Comparison of ENCODE assay signal across 8 cellular contexts in genomic region chr6:131478740-131479211, GRCh38.
DNase-seq lines count a peak whose midpoint lies in the region; ATAC-seq, FAIRE-seq and TF ChIP-seq lines count a peak whose summit lies in the region.
"Not testable (repeated sequence)": the region's sequence is repeated elsewhere in the genome, so short reads cannot be mapped to it uniquely, and the experiment has no call there.

No MANE protein-coding gene starts in this region.

- TF ChIP-seq EP300 in K562 (IDR thresholded peaks at IDR 0.05; ENCODE audit: low read length) = not testable (repeated sequence)

- H3K9ac ChIP-seq in K562 (ENCODE audit: insufficient read depth in 1 of 2, low read depth in 2 of 2, low read length in 2 of 2); smooth muscle cell (ENCODE audit: low read depth): not testable (repeated sequence)

- H3K4me3 ChIP-seq in K562, smooth muscle cell: not testable (repeated sequence)

- H4K20me1 ChIP-seq in K562 (replicated peaks; ENCODE audit: control insufficient read depth, insufficient read depth, low read length); smooth muscle cell (ENCODE audit: low read depth): not testable (repeated sequence)

- CTCF ChIA-PET in K562 (lab: Yijun Ruan, JAX; ENCODE audit: low intra/inter-chr PET ratio) = not testable (repeated sequence)

- H3K4me2 ChIP-seq in K562 (ENCODE audit: insufficient read depth, low read length) (peak overlapping the region; percentile 18; the same call in 1 of the 2 replicates), smooth muscle cell (peak overlapping the region; percentile 61)

- not testable (repeated sequence) for H3K4me1 ChIP-seq in K562 (replicated peaks in 1 of 2; ENCODE audit: control insufficient read depth in 2 of 2, insufficient read depth in 2 of 2, low read length in 2 of 2); smooth muscle cell (ENCODE audit: low read depth)

- H3K9me3 ChIP-seq in K562 (replicated peaks; ENCODE audit: control insufficient read depth, insufficient read depth, low read depth, low read length); smooth muscle cell (replicated peaks; ENCODE audit: low read depth): not testable (repeated sequence)

- BruUV-seq in K562 (replicated peaks; lab: Mats Ljungman, UMichigan) = not testable (repeated sequence)

- intact Hi-C loops in K562 (cut with micrococcal nuclease) = not testable (repeated sequence)

- H2AFZ ChIP-seq in K562 (ENCODE audit: low read depth, low read length) = peak overlapping the region; percentile 40; the same call in 1 of the 2 replicates
- not testable (repeated sequence) for H2AFZ ChIP-seq in smooth muscle cell (ENCODE audit: low read depth)

- not testable (repeated sequence) for TF ChIP-seq POLR2A in K562 (conservative IDR thresholded peaks at IDR 0.05)

- in situ Hi-C loops in KBM-7 (cut with MboI; ENCODE audit: low pct_unique_long_range_greater_than_20kb, low sequenced_read_pairs); K562 (cut with MboI): not testable (repeated sequence)

- FAIRE-seq in K562 (lab: Jason Lieb, UNC) = not testable (repeated sequence)

- TF ChIP-seq CTCF in K562 (IDR thresholded peaks at IDR 0.05 in 2 of 3, conservative IDR thresholded peaks at IDR 0.05 in 1 of 3; ENCODE audit: insufficient read depth in 2 of 3, low read depth in 1 of 3, low read length in 3 of 3); smooth muscle cell (IDR thresholded peaks at IDR 0.05; ENCODE audit: borderline replicate concordance, insufficient read depth, poor library complexity, severe bottlenecking): not testable (repeated sequence)

- not testable (repeated sequence) for H3K79me2 ChIP-seq in K562 (ENCODE audit: control insufficient read depth, insufficient read depth, low read length); smooth muscle cell (ENCODE audit: low read depth)

- DNase-seq in DMS153 (lab: John Stamatoyannopoulos, UW) (peak; percentile 73), KBM-7 (peak; percentile 29), NCI-H524 (lab: John Stamatoyannopoulos, UW) (peak; percentile 84 to 94), OCI-M2 (lab: John Stamatoyannopoulos, UW; ENCODE audit: unreplicated experiment) (peak; percentile 47), K562 (ENCODE audit: extremely low read depth in 1 of 4, low spot score in 3 of 4) (peak in 1 of 4 experiments; percentile 58), kidney tubule cell (ENCODE audit: low spot score) (peak; percentile 30), mucosa of gallbladder (ENCODE audit: low spot score) (peak; percentile 11)
- DNase-seq in smooth muscle cell (lab: John Stamatoyannopoulos, UW; ENCODE audit: unreplicated experiment) = not testable (repeated sequence)

- TF ChIP-seq RAD21 in K562 (CRISPR knock-in tag; conservative IDR thresholded peaks at IDR 0.05 in 1 of 2, IDR thresholded peaks at IDR 0.05 in 1 of 2) = not testable (repeated sequence)

- 0% methylated on average over 4 of the region's 6 CpGs for WGBS in K562 (ENCODE audit: insufficient coverage, low coverage, missing lambda C conversion rate)
- WGBS in smooth muscle cell (ENCODE audit: low lambda C conversion rate) = 21% methylated on average over 6 of the region's 6 CpGs

- POLR2A ChIA-PET in K562 (lab: Yijun Ruan, JAX) = not testable (repeated sequence)

- H3K27me3 ChIP-seq in K562 (ENCODE audit: control insufficient read depth in 2 of 2, insufficient read depth in 2 of 2, low read length in 2 of 2); smooth muscle cell (ENCODE audit: low read depth): not testable (repeated sequence)

- not testable (repeated sequence) for H3K9me1 ChIP-seq in K562 (ENCODE audit: control insufficient read depth, insufficient read depth, low read length)

- H3F3A ChIP-seq in smooth muscle cell (ENCODE audit: low read depth) = not testable (repeated sequence)

- not testable (repeated sequence) for ATAC-seq in K562

- H3K36me3 ChIP-seq in K562 (ENCODE audit: control insufficient read depth, insufficient read depth, low read length); smooth muscle cell (ENCODE audit: low read depth): not testable (repeated sequence)

- H3K27ac ChIP-seq in K562 (ENCODE audit: extremely low read depth, low read depth, low read length) = not testable (repeated sequence)
- H3K27ac ChIP-seq in smooth muscle cell (ENCODE audit: low read depth) = peak overlapping the region; percentile 2

TF ChIP-seq in K562, 482 proteins besides CTCF, POLR2A, EP300 and RAD21:
- TF ChIP-seq DPF2 (IDR thresholded peaks at IDR 0.05) (0 out of 2 replicates have a peak, but pooled peaks have one; percentile 25), NFIC (IDR thresholded peaks at IDR 0.05) (0 out of 2 replicates have a peak, but pooled peaks have one; percentile 34), CBFA2T2 (conservative IDR thresholded peaks at IDR 0.05) (peak; percentile 78), TAL1 (IDR thresholded peaks at IDR 0.05) (peak; percentile 60; the same call in 1 of the 2 replicates), TRIM24 (IDR thresholded peaks at IDR 0.05) (0 out of 4 replicates have a peak, but pooled peaks of 1 of the 2 experiments have one; percentile 31), CBFA2T3 (IDR thresholded peaks at IDR 0.05) (peak; percentile 82), NCOR1 (IDR thresholded peaks at IDR 0.05) (peak; percentile 31; the same call in 1 of the 2 replicates), TEAD4 (IDR thresholded peaks at IDR 0.05; ENCODE audit: low read length) (peak; percentile 45; the same call in 1 of the 2 replicates), TCF3 (CRISPR knock-in tag; IDR thresholded peaks at IDR 0.05) (peak; percentile 36), SPI1 (IDR thresholded peaks at IDR 0.05; ENCODE audit: borderline replicate concordance, low read depth, low read length) (peak; percentile 51; the same call in 1 of the 2 replicates), ARID1B (IDR thresholded peaks at IDR 0.05) (peak; percentile 52; the same call in 1 of the 2 replicates)
- TF ChIP-seq TEAD4 (CRISPR knock-in tag; IDR thresholded peaks at IDR 0.05; ENCODE audit: borderline replicate concordance) = not testable (repeated sequence)
TF ChIP-seq in K562: peak in this region for 11; not testable (repeated sequence) for 471.
